9 cellular contexts compared by ENCODE assay signal in the genomic region with DNA sequence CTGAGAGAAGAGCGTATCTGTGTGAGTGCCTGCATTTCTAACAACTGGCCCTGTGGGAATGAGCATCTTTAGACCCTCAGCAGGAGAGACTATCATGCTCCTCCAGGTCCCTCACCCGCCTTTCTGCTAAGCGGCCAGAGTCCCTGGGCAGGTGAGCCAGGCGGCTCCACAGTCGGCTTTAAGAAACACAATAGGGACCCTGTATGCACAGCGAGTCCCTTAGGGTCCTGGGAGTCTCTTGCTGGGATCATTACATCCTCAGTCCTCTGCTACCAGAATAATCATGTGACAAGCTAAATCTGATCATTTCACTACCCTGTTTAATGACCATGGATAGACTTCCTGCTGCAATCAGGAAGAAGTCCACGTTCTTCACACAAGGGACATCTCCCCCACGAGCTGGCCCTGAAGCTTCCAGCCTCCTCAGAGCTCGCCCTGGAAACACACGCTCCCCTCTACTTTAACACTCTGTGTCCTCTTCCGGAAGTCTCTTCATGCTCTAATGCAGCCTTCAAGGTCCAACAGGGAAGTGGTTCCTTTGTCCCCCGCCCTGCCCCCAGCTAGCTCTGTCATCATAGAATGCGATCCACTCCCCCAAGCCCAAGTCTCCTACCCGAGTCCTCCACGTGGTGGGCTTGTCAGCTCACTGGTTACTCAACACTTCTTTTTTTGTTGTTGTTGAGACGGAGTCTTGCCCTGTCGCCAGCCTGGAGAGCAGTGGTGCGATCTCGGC.
DNase-seq lines count a peak whose midpoint lies in the region; TF ChIP-seq lines count a peak whose summit lies in the region.
"Had no signal": no experiment of that assay in that cellular context is flagged by ENCODE, and none has a peak within 500 bp of the region (broad histone marks: within the 10 kb centered on the region; RNA-seq: fewer than 3 reads in every experiment).

No MANE protein-coding gene starts in this region.

- TF ChIP-seq POLR2A in testis (IDR thresholded peaks at IDR 0.05) = no peak

- no peaks in the 10 kb centered on the region for H3K9me3 ChIP-seq in cardiac muscle cell (ENCODE audit: low read depth)
- H3K9me3 ChIP-seq in testis = no peaks in the 10 kb centered on the region

- H3K36me3 ChIP-seq in cardiac muscle cell (peaks cover 2% of the 10 kb centered on the region), testis (ENCODE audit: low read depth, missing control alignments) (no peaks in the 10 kb centered on the region)

- peak; percentile 43 for DNase-seq in NCI-H82 (lab: John Stamatoyannopoulos, UW)
- no peak for DNase-seq in NCI-H82 treated with DMSO at 0.1 percent for 48 hours (lab: John Stamatoyannopoulos, UW; ENCODE audit: unreplicated experiment)
- DNase-seq in Kasumi-1 (lab: John Stamatoyannopoulos, UW) = peak; percentile 50 to 52
- DNase-seq in cardiac muscle cell (ENCODE audit: low read depth in 1 of 2, low spot score in 1 of 2) = no peak
- DNase-seq in testis = peak; percentile 58
- no peak for DNase-seq in NCI-H1694 (lab: John Stamatoyannopoulos, UW)
- DNase-seq in superior temporal gyrus (ENCODE audit: extremely low spot score) = no peak
- no peak for DNase-seq in AG08396 (ENCODE audit: low spot score)

- TF ChIP-seq CTCF in cardiac muscle cell (IDR thresholded peaks at IDR 0.05; ENCODE audit: low read depth, low read length) (no peak), testis (IDR thresholded peaks at IDR 0.05) (no peak)

- H3K4me1 ChIP-seq in cardiac muscle cell (ENCODE audit: low read depth) (peaks cover 13% of the 10 kb centered on the region), testis (peaks cover 37% of the 10 kb centered on the region)

- 53 to 59% methylated on average over 19 of the region's 19 CpGs for WGBS in testis, 2 donors

- peak overlapping the region; percentile 87 for H3K27ac ChIP-seq in cardiac muscle cell
- H3K27ac ChIP-seq in testis = peak overlapping the region; percentile 21 to 25
- H3K27ac ChIP-seq: 22Rv1 had no signal

- intact Hi-C loops in testis (cut with DNase I; ENCODE audit: low total_unique reads) = no loop called here

- H3K27me3 ChIP-seq in cardiac muscle cell = no peaks in the 10 kb centered on the region
- no peaks in the 10 kb centered on the region for H3K27me3 ChIP-seq in testis

- H3K4me3 ChIP-seq in cardiac muscle cell (no peak overlapping the region), testis (no peak overlapping the region)

Comparison
In these comparisons a context has a peak if more than half of its experiments do, and no peak if none do; other contexts are left out.
1. DNase-seq: peak in NCI-H82 (single experiment), Kasumi-1 (2 of 2) and testis (single experiment); none in NCI-H82 treated with DMSO at 0.1 percent for 48 hours (single experiment), cardiac muscle cell (0 of 2), NCI-H1694 (single experiment), superior temporal gyrus (single experiment) and AG08396 (single experiment).